In genomic region chr14:70707138-70708038, GRCh38 we compare ENCODE assay signal across 9 cellular contexts.
A peak's percentile ranks its signal among the peaks of the same experiment; 100 is the strongest.
DNase-seq lines count a peak whose midpoint lies in the region; ATAC-seq lines count a peak whose summit lies in the region.
"Had no signal": no experiment of that assay in that cellular context is flagged by ENCODE, and none has a peak within 500 bp of the region (broad histone marks: within the 10 kb centered on the region; RNA-seq: fewer than 3 reads in every experiment).

No MANE protein-coding gene starts in this region.

- CTCF ChIA-PET in activated naive CD4-positive, alpha-beta T cell treated with anti-CD3 and anti-CD28 coated beads for 36 hours (lab: Charles Lee), result interaction anchor here (0.6 to 2.0 kb wide), 6 partner anchors 14 to 111 kb away, joined by 3 to 5 read pairs (median 4); no protein-coding TSS in a partner anchor

- intact Hi-C loops in activated naive CD4-positive, alpha-beta T cell treated with anti-CD3 and anti-CD28 coated beads for 36 hours (cut with micrococcal nuclease), result no loop called here

- ATAC-seq in HG02798 (IDR thresholded peaks at IDR 0.05; ENCODE audit: poor library complexity, unreplicated experiment) (peak; percentile 86), HG02970 (IDR thresholded peaks at IDR 0.05; ENCODE audit: low FRiP score, unreplicated experiment) (no peak)

- no peaks in the 10 kb centered on the region for H3K9me3 Mint-ChIP-seq in activated naive CD4-positive, alpha-beta T cell treated with anti-CD3 and anti-CD28 coated beads for 36 hours
- H3K9me3 Mint-ChIP-seq: naive B cell had no signal

- H3K36me3 Mint-ChIP-seq in activated naive CD4-positive, alpha-beta T cell treated with anti-CD3 and anti-CD28 coated beads for 36 hours (ENCODE audit: low read depth), result no peaks in the 10 kb centered on the region

- DNase-seq in activated naive CD4-positive, alpha-beta T cell treated with anti-CD3 and anti-CD28 coated beads for 36 hours, result peak; percentile 16
- no peak for DNase-seq in activated naive CD4-positive, alpha-beta T cell (lab: John Stamatoyannopoulos, UW)
- DNase-seq in NOMO-1 treated with dmso at 0.1 percent for 144 hours (lab: John Stamatoyannopoulos, UW; ENCODE audit: unreplicated experiment), result peak; percentile 21
- DNase-seq in islet precursor cell, result peak; percentile 92
- no peak for DNase-seq in NCI-H2029 treated with DMSO at 0.1 percent for 48 hours (lab: John Stamatoyannopoulos, UW)
- DNase-seq in cortex of kidney (lab: John Stamatoyannopoulos, UW), result no peak
- DNase-seq: naive B cell had no signal

- no peak overlapping the region for H3K27ac Mint-ChIP-seq in activated naive CD4-positive, alpha-beta T cell treated with anti-CD3 and anti-CD28 coated beads for 36 hours

- no peak overlapping the region for H3K4me3 Mint-ChIP-seq in activated naive CD4-positive, alpha-beta T cell treated with anti-CD3 and anti-CD28 coated beads for 36 hours
- H3K4me3 Mint-ChIP-seq: naive B cell had no signal

- H3K4me1 Mint-ChIP-seq in activated naive CD4-positive, alpha-beta T cell treated with anti-CD3 and anti-CD28 coated beads for 36 hours (ENCODE audit: low read depth), result no peaks in the 10 kb centered on the region

- no peaks in the 10 kb centered on the region for H3K27me3 Mint-ChIP-seq in activated naive CD4-positive, alpha-beta T cell treated with anti-CD3 and anti-CD28 coated beads for 36 hours (ENCODE audit: low read depth)
- H3K27me3 Mint-ChIP-seq: naive B cell had no signal

Comparison
In these comparisons a context has a peak if more than half of its experiments do, and no peak if none do; other contexts are left out.
1. DNase-seq: peak in activated naive CD4-positive, alpha-beta T cell treated with anti-CD3 and anti-CD28 coated beads for 36 hours (single experiment), NOMO-1 treated with dmso at 0.1 percent for 144 hours (single experiment) and islet precursor cell (single experiment); none in activated naive CD4-positive, alpha-beta T cell (0 of 4), NCI-H2029 treated with DMSO at 0.1 percent for 48 hours (single experiment) and cortex of kidney (single experiment).